8 cellular contexts compared by ENCODE assay signal in genomic region chr15:40340038-40340739, GRCh38. TPM values are rescaled to one million over a fixed set of nuclear protein-coding genes. Genes with fewer than 3 reads are reported as not detected.
A peak's percentile ranks its signal among the peaks of the same experiment; 100 is the strongest.
DNase-seq lines count a peak whose midpoint lies in the region; ATAC-seq, FAIRE-seq and TF ChIP-seq lines count a peak whose summit lies in the region.

No MANE protein-coding gene starts in this region.

- H3K27me3 Mint-ChIP-seq in activated T-helper 17 cell treated with anti-CD3 and anti-CD28 coated beads, Interleukin-2, amount 50 U/mL, for 72 hours, result no peaks in the 10 kb centered on the region
- H3K27me3 Mint-ChIP-seq in naive thymus-derived CD4-positive, alpha-beta T cell, result no peaks in the 10 kb centered on the region

- no peaks in the 10 kb centered on the region for H3K9me3 ChIP-seq in heart right ventricle
- no peaks in the 10 kb centered on the region for H3K9me3 ChIP-seq in naive thymus-derived CD4-positive, alpha-beta T cell (ENCODE audit: control insufficient read depth in 2 of 3, low read length in 3 of 3)

- no peaks in the 10 kb centered on the region for H3K27me3 ChIP-seq in H7 (ENCODE audit: control insufficient read depth, insufficient read depth, low read length)
- H3K27me3 ChIP-seq in heart right ventricle, result no peaks in the 10 kb centered on the region
- H3K27me3 ChIP-seq in naive thymus-derived CD4-positive, alpha-beta T cell (ENCODE audit: control insufficient read depth in 2 of 2, insufficient read depth in 2 of 2, low read length in 2 of 2), result no peaks in the 10 kb centered on the region

- no peak for FAIRE-seq in GM12892 (lab: Jason Lieb, UNC)

- H3K36me3 Mint-ChIP-seq in activated T-helper 17 cell treated with anti-CD3 and anti-CD28 coated beads, Interleukin-2, amount 50 U/mL, for 72 hours (ENCODE audit: low read depth), result no peaks in the 10 kb centered on the region
- H3K36me3 Mint-ChIP-seq in naive thymus-derived CD4-positive, alpha-beta T cell, result no peaks in the 10 kb centered on the region

- TF ChIP-seq POLR2A in GM12892 (IDR thresholded peaks at IDR 0.05; ENCODE audit: low read depth, low read length), result no peak

- H3K36me3 ChIP-seq in H7 (replicated peaks; ENCODE audit: control insufficient read depth, insufficient read depth, low read length) (no peaks in the 10 kb centered on the region), heart right ventricle (peaks cover 0 to 25% (median 0%) of the 10 kb centered on the region in 9 donors)
- no peaks in the 10 kb centered on the region for H3K36me3 ChIP-seq in naive thymus-derived CD4-positive, alpha-beta T cell (ENCODE audit: control insufficient read depth in 2 of 3, insufficient read depth in 3 of 3, low read length in 3 of 3)

- no peak overlapping the region for H3K4me3 Mint-ChIP-seq in activated T-helper 17 cell treated with anti-CD3 and anti-CD28 coated beads, Interleukin-2, amount 50 U/mL, for 72 hours
- no peak overlapping the region for H3K4me3 Mint-ChIP-seq in naive thymus-derived CD4-positive, alpha-beta T cell

- H3K9me3 Mint-ChIP-seq in activated T-helper 17 cell treated with anti-CD3 and anti-CD28 coated beads, Interleukin-2, amount 50 U/mL, for 72 hours, result no peaks in the 10 kb centered on the region
- no peaks in the 10 kb centered on the region for H3K9me3 Mint-ChIP-seq in naive thymus-derived CD4-positive, alpha-beta T cell

- no peak overlapping the region for H3K4me3 ChIP-seq in H7 (ENCODE audit: insufficient read depth, low read depth, low read length)
- H3K4me3 ChIP-seq in heart right ventricle, result peak overlapping the region; percentile 29 to 57 (median 50)
- H3K4me3 ChIP-seq in skeletal muscle cell (ENCODE audit: low read depth, low read length), result peak overlapping the region; percentile 36
- H3K4me3 ChIP-seq in naive thymus-derived CD4-positive, alpha-beta T cell (ENCODE audit: low read length), result no peak overlapping the region

- ATAC-seq in heart right ventricle (peak; percentile 61 to 85 (median 76)), GM21360 (IDR thresholded peaks at IDR 0.05; ENCODE audit: unreplicated experiment) (no peak)
- no peak for ATAC-seq in activated T-helper 17 cell treated with anti-CD3 and anti-CD28 coated beads, Interleukin-2, amount 50 U/mL, for 72 hours (replicated peaks)
- no peak for ATAC-seq in naive thymus-derived CD4-positive, alpha-beta T cell

- no peak overlapping the region for H3K27ac Mint-ChIP-seq in activated T-helper 17 cell treated with anti-CD3 and anti-CD28 coated beads, Interleukin-2, amount 50 U/mL, for 72 hours
- H3K27ac Mint-ChIP-seq in naive thymus-derived CD4-positive, alpha-beta T cell, result no peak overlapping the region

- intact Hi-C loops in heart right ventricle (cut with DNase I), result loop anchor here in 5 of 10 donors (1.0 to 5.0 kb wide), 4 partner anchors 15 to 82 kb away; partner anchors contain the start of gene INAFM2 (in 2 of the 5)
- intact Hi-C loops in naive thymus-derived CD4-positive, alpha-beta T cell (cut with micrococcal nuclease), result no loop called here

- DNase-seq in H7 (peak; percentile 77), heart right ventricle (peak; percentile 91 to 93), skeletal muscle cell (ENCODE audit: low read depth) (no peak), GM12892 (ENCODE audit: insufficient read length) (no peak)
- no peak for DNase-seq in naive thymus-derived CD4-positive, alpha-beta T cell

- CTCF ChIA-PET in naive thymus-derived CD4-positive, alpha-beta T cell (lab: Charles Lee), result interaction anchor here (0.7 to 14.2 kb wide), 8 partner anchors 8 to 113 kb away, joined by 3 to 366 read pairs (median 6); partner anchors contain the start of genes INAFM2 and PLCB2

- peaks cover 4% of the 10 kb centered on the region for H3K4me1 Mint-ChIP-seq in activated T-helper 17 cell treated with anti-CD3 and anti-CD28 coated beads, Interleukin-2, amount 50 U/mL, for 72 hours
- H3K4me1 Mint-ChIP-seq in naive thymus-derived CD4-positive, alpha-beta T cell, result peaks cover 0 to 15% (median 8%) of the 10 kb centered on the region in 7 donors

- POLR2A ChIA-PET in naive thymus-derived CD4-positive, alpha-beta T cell (lab: Charles Lee), result no interaction called here

- TF ChIP-seq CTCF in VCaP (conservative IDR thresholded peaks at IDR 0.05) (no peak), heart right ventricle (IDR thresholded peaks at IDR 0.05) (no peak)

- H3K4me1 ChIP-seq in heart right ventricle, result peaks cover 53 to 99% (median 89%) of the 10 kb centered on the region in 9 donors
- peaks cover 0 to 3% of the 10 kb centered on the region in 2 donors for H3K4me1 ChIP-seq in naive thymus-derived CD4-positive, alpha-beta T cell (ENCODE audit: control insufficient read depth in 2 of 2, insufficient read depth in 2 of 2, low read length in 2 of 2)

- 8 to 13% methylated on average over 14 of the region's 14 CpGs for WGBS in heart right ventricle, 2 donors

- H3K27ac ChIP-seq in VCaP (peak overlapping the region; percentile 97), heart right ventricle (peak overlapping the region; percentile 95 to 99 (median 98))
- no peak overlapping the region for H3K27ac ChIP-seq in naive thymus-derived CD4-positive, alpha-beta T cell (ENCODE audit: low read depth, low read length)

RNA-seq across cellular contexts. Expression of gene CCDC9B, which starts 0.6 kb away (rescaled TPM):
- 0.03 and 0.18 TPM in 2 replicates for total RNA-seq in H7 (2014; rRNA removed; shearing (Covaris generic))
- total RNA-seq in heart right ventricle, result 100 to 1,000 TPM; 113 to 190 (median 151) TPM
- polyA plus RNA-seq in heart right ventricle, result 10 to 100 TPM; 13.0 to 97.4 TPM
- total RNA-seq in activated T-helper 17 cell treated with anti-CD3 and anti-CD28 coated beads, Interleukin-2, amount 50 U/mL, for 72 hours, result 1 to 10 TPM in 1 of 2 donors, under 1 TPM in 1; 0.78 to 2.7 TPM
- polyA plus RNA-seq in GM12892 (2012; ENCODE audit: missing spikeins), result 0.08 TPM
- total RNA-seq in naive thymus-derived CD4-positive, alpha-beta T cell, result 1 to 10 TPM in 4 of 5 experiments, under 1 TPM in 1; 0.73 to 2.7 (median 1.6) TPM
- polyA plus RNA-seq in naive thymus-derived CD4-positive, alpha-beta T cell, result under 1 TPM; 0.07 to 0.30 TPM

RNA-seq across cellular contexts. Expression of gene PHGR1, which starts 10.6 kb away (rescaled TPM):
- not detected in 2 replicates for total RNA-seq in H7 (2014; rRNA removed; shearing (Covaris generic))
- total RNA-seq in heart right ventricle, result not detected
- polyA plus RNA-seq in heart right ventricle, result not detected
- not detected for total RNA-seq in activated T-helper 17 cell treated with anti-CD3 and anti-CD28 coated beads, Interleukin-2, amount 50 U/mL, for 72 hours
- polyA plus RNA-seq in GM12892 (2012; ENCODE audit: missing spikeins), result not detected
- not detected for total RNA-seq in naive thymus-derived CD4-positive, alpha-beta T cell
- not detected for polyA plus RNA-seq in naive thymus-derived CD4-positive, alpha-beta T cell

RNA-seq across cellular contexts. Expression of gene INAFM2, which starts 16.7 kb away (rescaled TPM):
- 15.2 and 15.8 TPM in 2 replicates for total RNA-seq in H7 (2014; rRNA removed; shearing (Covaris generic))
- 10 to 100 TPM; 32.5 to 63.9 (median 40.9) TPM for total RNA-seq in heart right ventricle
- 10 to 100 TPM; 19.8 to 56.1 TPM for polyA plus RNA-seq in heart right ventricle
- 10 to 100 TPM; 10.8 to 11.0 TPM for total RNA-seq in activated T-helper 17 cell treated with anti-CD3 and anti-CD28 coated beads, Interleukin-2, amount 50 U/mL, for 72 hours
- 4.6 TPM for polyA plus RNA-seq in GM12892 (2012; ENCODE audit: missing spikeins)
- 10 to 100 TPM in 3 of 5 experiments, 1 to 10 TPM in 2; 7.1 to 21.2 (median 12.7) TPM for total RNA-seq in naive thymus-derived CD4-positive, alpha-beta T cell
- polyA plus RNA-seq in naive thymus-derived CD4-positive, alpha-beta T cell, result 1 to 10 TPM; 2.0 to 2.2 TPM

RNA-seq across cellular contexts. Expression of gene DISP2, which starts 17.8 kb away (rescaled TPM):
- 0.04 and 0.52 TPM in 2 replicates for total RNA-seq in H7 (2014; rRNA removed; shearing (Covaris generic))
- 1 to 10 TPM in 2 of 10 donors, under 1 TPM in 8; 0.08 to 1.3 (median 0.71) TPM for total RNA-seq in heart right ventricle
- 1 to 10 TPM in 1 of 2 donors, under 1 TPM in 1; 0.16 to 2.7 TPM for polyA plus RNA-seq in heart right ventricle
- 1 to 10 TPM in 1 of 2 donors, under 1 TPM in 1; 0.11 to 1.6 TPM for total RNA-seq in activated T-helper 17 cell treated with anti-CD3 and anti-CD28 coated beads, Interleukin-2, amount 50 U/mL, for 72 hours
- polyA plus RNA-seq in GM12892 (2012; ENCODE audit: missing spikeins), result not detected
- total RNA-seq in naive thymus-derived CD4-positive, alpha-beta T cell, result under 1 TPM in 4 of 5 experiments, not detected in 1; 0.05 to 0.51 (median 0.07) TPM
- not detected for polyA plus RNA-seq in naive thymus-derived CD4-positive, alpha-beta T cell

RNA-seq across cellular contexts. Expression of gene PLCB2, which starts 32.5 kb away (rescaled TPM):
- 11.3 and 13.9 TPM in 2 replicates for total RNA-seq in H7 (2014; rRNA removed; shearing (Covaris generic))
- 10 to 100 TPM in 2 of 10 donors, 1 to 10 TPM in 8; 1.2 to 24.4 (median 4.9) TPM for total RNA-seq in heart right ventricle
- 10 to 100 TPM in 1 of 2 donors, 1 to 10 TPM in 1; 4.2 to 14.6 TPM for polyA plus RNA-seq in heart right ventricle
- 100 to 1,000 TPM; 111 to 116 TPM for total RNA-seq in activated T-helper 17 cell treated with anti-CD3 and anti-CD28 coated beads, Interleukin-2, amount 50 U/mL, for 72 hours
- 8.8 TPM for polyA plus RNA-seq in GM12892 (2012; ENCODE audit: missing spikeins)
- 100 to 1,000 TPM; 179 to 359 (median 186) TPM for total RNA-seq in naive thymus-derived CD4-positive, alpha-beta T cell
- polyA plus RNA-seq in naive thymus-derived CD4-positive, alpha-beta T cell, result 10 to 100 TPM; 19.8 to 28.4 TPM

Comparison
In these comparisons a context has a peak if more than half of its experiments do, and no peak if none do; other contexts are left out.
1. DNase-seq: peak in H7 (single experiment) and heart right ventricle (2 of 2); none in skeletal muscle cell (single experiment), GM12892 (single experiment) and naive thymus-derived CD4-positive, alpha-beta T cell (0 of 9).
2. H3K4me3 ChIP-seq: peak in heart right ventricle (10 of 10) and skeletal muscle cell (single experiment); none in H7 (single experiment) and naive thymus-derived CD4-positive, alpha-beta T cell (single experiment).
3. ATAC-seq: peak in heart right ventricle (8 of 8); none in activated T-helper 17 cell treated with anti-CD3 and anti-CD28 coated beads, Interleukin-2, amount 50 U/mL, for 72 hours (single experiment), naive thymus-derived CD4-positive, alpha-beta T cell (single experiment) and GM21360 (single experiment).
4. RNA of gene CCDC9B, which starts 0.6 kb away (total RNA-seq): 113 to 190 TPM in heart right ventricle; 0.78 to 2.7 TPM in activated T-helper 17 cell treated with anti-CD3 and anti-CD28 coated beads, Interleukin-2, amount 50 U/mL, for 72 hours, 0.73 to 2.7 TPM in naive thymus-derived CD4-positive, alpha-beta T cell and 0.03 to 0.18 TPM in H7; every median in the first group is over 10 times any median in the second.